34 cellular contexts compared by ENCODE assay signal in genomic region chr7:101532000-101532399, GRCh38.
A peak's percentile ranks its signal among the peaks of the same experiment; 100 is the strongest.
DNase-seq lines count a peak whose midpoint lies in the region; ATAC-seq, FAIRE-seq and TF ChIP-seq lines count a peak whose summit lies in the region.
"Had no signal": no experiment of that assay in that cellular context is flagged by ENCODE, and none has a peak within 500 bp of the region (broad histone marks: within the 10 kb centered on the region; RNA-seq: fewer than 3 reads in every experiment).

No MANE protein-coding gene starts in this region.

- peaks cover 4% of the 10 kb centered on the region; the same call in 1 of the 2 replicates for H3K36me3 Mint-ChIP-seq in WTC11
- H3K36me3 Mint-ChIP-seq: activated naive CD4-positive, alpha-beta T cell treated with anti-CD3 and anti-CD28 coated beads, Interleukin-2, amount 50 U/mL, for 24 hours; immature natural killer cell; stimulated activated memory B cell treated with anti-CD40 and anti-IgM and Interleukin-4, amounts not matched to agents 10 μg/mL and 1 μg/mL and 100 μg/mL, for 72 hours had no signal

- DNase-seq in A172 (ENCODE audit: low spot score) (peak; percentile 22), ELF-1 (ENCODE audit: low read depth, low spot score) (peak; percentile 53), MM.1S (peak; percentile 24), WTC11 (ENCODE audit: low spot score) (no peak), tibial nerve (ENCODE audit: low spot score in 2 of 2) (no peak), GM12892 (ENCODE audit: insufficient read length) (no peak)
- DNase-seq: activated CD4-positive, alpha-beta memory T cell treated with anti-CD3 and anti-CD28 coated beads, Interleukin-2, amount 10 ng/mL, durations not matched to agents 7 days and 5 days; activated CD4-positive, CD25-positive, alpha-beta regulatory T cell treated with anti-CD3 and anti-CD28 coated beads, Interleukin-2, amount 50 U/mL, for 72 hours; amygdala; Caco-2; DMS79 treated with DMSO at 0.1 percent for 48 hours; hypothalamus; immature natural killer cell; KBM-7; left lung; mesenchymal stem cell; NCI-H2029; NCI-H510A; SJCRH30; stimulated activated CD4-positive, alpha-beta T cell treated with anti-CD3 and anti-CD28 coated beads, Interleukin-4, amount 100 ng/mL, for 4 hours had no signal

- H3K9me3 ChIP-seq in MM.1S (replicated peaks; ENCODE audit: insufficient read depth, low read length) (no peaks in the 10 kb centered on the region), tibial nerve (no peaks in the 10 kb centered on the region)
- H3K9me3 ChIP-seq: Caco-2, gastroesophageal sphincter, left lung, prostate gland, SJCRH30, suprapubic skin had no signal

- POLR2A ChIA-PET in WTC11 (lab: Charles Lee) = no interaction called here

- H3K4me3 ChIP-seq in MM.1S (ENCODE audit: low read length) (no peak overlapping the region), tibial nerve (no peak overlapping the region)
- H3K4me3 ChIP-seq: gastroesophageal sphincter, left lung, prostate gland, SJCRH30, suprapubic skin had no signal

- no peaks in the 10 kb centered on the region for H3K27me3 Mint-ChIP-seq in WTC11 (ENCODE audit: low read depth)

- TF ChIP-seq EP300 in tibial nerve (IDR thresholded peaks at IDR 0.05) = no peak

- WGBS in tibial nerve, 2 donors = 28 to 44% methylated on average over 6 of the region's 6 CpGs

- no peak for TF ChIP-seq POLR2A in tibial nerve (IDR thresholded peaks at IDR 0.05)
- no peak for TF ChIP-seq POLR2A in GM12892 (IDR thresholded peaks at IDR 0.05; ENCODE audit: low read depth, low read length)

- CTCF ChIA-PET in WTC11 (lab: Charles Lee) = interaction anchor here (1.0 to 1.3 kb wide), 3 partner anchors 11 to 340 kb away, joined by 3 to 4 read pairs (median 3); no protein-coding TSS in a partner anchor

- no peak for FAIRE-seq in GM12892 (lab: Jason Lieb, UNC)
- FAIRE-seq: endothelial cell of umbilical vein, RCC 7860, TTC549 had no signal

- H3K4me1 ChIP-seq in MM.1S (ENCODE audit: low read length) = no peaks in the 10 kb centered on the region
- peaks cover 0 to 21% (median 4%) of the 10 kb centered on the region in 4 donors for H3K4me1 ChIP-seq in tibial nerve
- H3K4me1 ChIP-seq: Caco-2 had no signal

- no peaks in the 10 kb centered on the region for H3F3A ChIP-seq in MM.1S (ENCODE audit: insufficient read depth, low read length)

- no peaks in the 10 kb centered on the region for H3K9me3 Mint-ChIP-seq in WTC11
- H3K9me3 Mint-ChIP-seq: activated CD4-positive, alpha-beta memory T cell treated with anti-CD3 and anti-CD28 coated beads, Interleukin-2, amount 10 ng/mL, durations not matched to agents 7 days and 5 days; activated naive CD4-positive, alpha-beta T cell treated with anti-CD3 and anti-CD28 coated beads, Interleukin-2, amount 50 U/mL, for 24 hours; activated T-helper 2 cell treated with anti-CD3 and anti-CD28 coated beads, Interferon-gamma antibody, Interleukin-2, Interleukin-4, amounts not matched to agents 10 μg/mL and 5 μg/mL and 100 μg/mL, durations not matched to agents 14 hours and 24 hours and 36 hours; stimulated activated memory B cell treated with anti-CD40 and anti-IgM and Interleukin-4, amounts not matched to agents 10 μg/mL and 1 μg/mL and 100 μg/mL, for 72 hours; T-helper 1 cell treated with Interleukin-12 subunit alpha and Interleukin-12 subunit beta and Interleukin-4 antibody, amounts not matched to agents 30 μg/mL and 1 μg/mL, for 36 hours had no signal

- no peaks in the 10 kb centered on the region for H4K20me1 ChIP-seq in MM.1S (ENCODE audit: insufficient read depth, low read length)

- H3K9ac ChIP-seq in MM.1S (ENCODE audit: low read length) = no peak overlapping the region

- H3K27me3 ChIP-seq in MM.1S (replicated peaks; ENCODE audit: insufficient read depth, low read length) (peaks cover 92% of the 10 kb centered on the region), tibial nerve (no peaks in the 10 kb centered on the region)
- H3K27me3 ChIP-seq: SJCRH30 had no signal

- TF ChIP-seq CTCF in MM.1S (IDR thresholded peaks at IDR 0.05; ENCODE audit: low read length) (no peak), WTC11 (IDR thresholded peaks at IDR 0.05) (no peak), tibial nerve (IDR thresholded peaks at IDR 0.05) (no peak)

- H3K27ac ChIP-seq in MM.1S (ENCODE audit: low read length) (no peak overlapping the region), tibial nerve (no peak overlapping the region)
- H3K27ac ChIP-seq: C4-2B, gastroesophageal sphincter, left lung, prostate gland, SJCRH30, suprapubic skin had no signal

- no peak overlapping the region for H3K4me3 Mint-ChIP-seq in WTC11
- H3K4me3 Mint-ChIP-seq: activated CD4-positive, alpha-beta memory T cell treated with anti-CD3 and anti-CD28 coated beads, Interleukin-2, amount 10 ng/mL, durations not matched to agents 7 days and 5 days; activated naive CD4-positive, alpha-beta T cell treated with anti-CD3 and anti-CD28 coated beads, Interleukin-2, amount 50 U/mL, for 24 hours; immature natural killer cell; stimulated activated memory B cell treated with anti-CD40 and anti-IgM and Interleukin-4, amounts not matched to agents 10 μg/mL and 1 μg/mL and 100 μg/mL, for 72 hours; T-helper 1 cell treated with Interleukin-12 subunit alpha and Interleukin-12 subunit beta and Interleukin-4 antibody, amounts not matched to agents 30 μg/mL and 1 μg/mL, for 36 hours had no signal

- no peaks in the 10 kb centered on the region for H3K36me3 ChIP-seq in MM.1S (replicated peaks; ENCODE audit: insufficient read depth, low read length)
- H3K36me3 ChIP-seq in tibial nerve = no peaks in the 10 kb centered on the region
- H3K36me3 ChIP-seq: gastroesophageal sphincter, left lung, prostate gland, SJCRH30, suprapubic skin had no signal

- H2AFZ ChIP-seq in MM.1S (ENCODE audit: low read length) = peak overlapping the region; percentile 36; the same call in 1 of the 2 replicates

- peak; percentile 52 for ATAC-seq in WTC11
- no peak for ATAC-seq in GM18907 (IDR thresholded peaks at IDR 0.05; ENCODE audit: unreplicated experiment)
- no peak for ATAC-seq in HG03520 (IDR thresholded peaks at IDR 0.05; ENCODE audit: unreplicated experiment)
- ATAC-seq: gastroesophageal sphincter; left lung; sciatic nerve; stimulated activated memory B cell treated with anti-CD40 and anti-IgM and Interleukin-4, amounts not matched to agents 10 μg/mL and 1 μg/mL and 100 μg/mL, for 72 hours had no signal

- no peaks in the 10 kb centered on the region for H3K79me2 ChIP-seq in MM.1S (ENCODE audit: low read length)

- no peak overlapping the region for H3K27ac Mint-ChIP-seq in WTC11
- H3K27ac Mint-ChIP-seq: activated CD4-positive, alpha-beta memory T cell treated with anti-CD3 and anti-CD28 coated beads, Interleukin-2, amount 10 ng/mL, durations not matched to agents 7 days and 5 days; activated T-helper 2 cell treated with anti-CD3 and anti-CD28 coated beads, Interferon-gamma antibody, Interleukin-2, Interleukin-4, amounts not matched to agents 10 μg/mL and 5 μg/mL and 100 μg/mL, durations not matched to agents 14 hours and 24 hours and 36 hours; immature natural killer cell; stimulated activated memory B cell treated with anti-CD40 and anti-IgM and Interleukin-4, amounts not matched to agents 10 μg/mL and 1 μg/mL and 100 μg/mL, for 72 hours; T-helper 1 cell treated with Interleukin-12 subunit alpha and Interleukin-12 subunit beta and Interleukin-4 antibody, amounts not matched to agents 30 μg/mL and 1 μg/mL, for 36 hours had no signal

- no peak overlapping the region for H3K4me2 ChIP-seq in MM.1S (ENCODE audit: low read depth, low read length)

- no peaks in the 10 kb centered on the region for H3K4me1 Mint-ChIP-seq in WTC11
- H3K4me1 Mint-ChIP-seq: activated CD4-positive, alpha-beta memory T cell treated with anti-CD3 and anti-CD28 coated beads, Interleukin-2, amount 10 ng/mL, durations not matched to agents 7 days and 5 days; activated naive CD4-positive, alpha-beta T cell treated with anti-CD3 and anti-CD28 coated beads, Interleukin-2, amount 50 U/mL, for 24 hours; stimulated activated memory B cell treated with anti-CD40 and anti-IgM and Interleukin-4, amounts not matched to agents 10 μg/mL and 1 μg/mL and 100 μg/mL, for 72 hours had no signal

- H3K9me2 ChIP-seq in MM.1S (replicated peaks; ENCODE audit: insufficient read depth, low read length) = no peaks in the 10 kb centered on the region

TF ChIP-seq in WTC11, 78 proteins besides CTCF, POLR2A, EP300 and RAD21:
- no peak for TF ChIP-seq PREB (CRISPR knock-in tag; IDR thresholded peaks at IDR 0.05; ENCODE audit: borderline replicate concordance)
- TF ChIP-seq FOXJ3 (CRISPR knock-in tag; IDR thresholded peaks at IDR 0.05; ENCODE audit: borderline replicate concordance) = no peak
- TF ChIP-seq SMAD3 (CRISPR knock-in tag; IDR thresholded peaks at IDR 0.05; ENCODE audit: borderline replicate concordance) = no peak
- TF ChIP-seq ZMAT4 (CRISPR knock-in tag; IDR thresholded peaks at IDR 0.05) = no peak

Comparison
In these comparisons a context has a peak if more than half of its experiments do, and no peak if none do; other contexts are left out.
1. DNase-seq: peak in A172 (single experiment), ELF-1 (single experiment) and MM.1S (single experiment); none in WTC11 (single experiment), tibial nerve (0 of 2) and GM12892 (single experiment).